ENCODE assay signal across 11 cellular contexts in genomic region chr11:63862923-63863322, GRCh38. TPM values are rescaled to one million over a fixed set of nuclear protein-coding genes. Genes with fewer than 3 reads are reported as not detected.
DNase-seq lines count a peak whose midpoint lies in the region; ATAC-seq and TF ChIP-seq lines count a peak whose summit lies in the region.
"Had no signal": no experiment of that assay in that cellular context is flagged by ENCODE, and none has a peak within 500 bp of the region (broad histone marks: within the 10 kb centered on the region; RNA-seq: fewer than 3 reads in every experiment).

No MANE protein-coding gene starts in this region.

- H3K36me3 Mint-ChIP-seq in CD8-positive, alpha-beta memory T cell: peaks cover 0 to 35% (median 5%) of the 10 kb centered on the region in 3 donors
- peaks cover 11% of the 10 kb centered on the region for H3K36me3 Mint-ChIP-seq in activated naive CD8-positive, alpha-beta T cell treated with anti-CD3 and anti-CD28 coated beads for 36 hours
- H3K36me3 Mint-ChIP-seq in naive B cell: no peaks in the 10 kb centered on the region

- ATAC-seq in naive B cell (ENCODE audit: low read depth in 2 of 2): no peak
- ATAC-seq: K562 had no signal

- H3K27ac Mint-ChIP-seq in CD8-positive, alpha-beta memory T cell: peak overlapping the region; percentile 33 to 89 (median 83)
- peak overlapping the region; percentile 66 for H3K27ac Mint-ChIP-seq in activated naive CD8-positive, alpha-beta T cell treated with anti-CD3 and anti-CD28 coated beads for 36 hours
- peak overlapping the region in 4 of 6 donors; percentile 4 to 78 (median 58) for H3K27ac Mint-ChIP-seq in naive B cell

- H3K9me3 ChIP-seq in CD8-positive, alpha-beta memory T cell (ENCODE audit: low read length): no peaks in the 10 kb centered on the region
- H3K9me3 ChIP-seq in HAP-1: no peaks in the 10 kb centered on the region

- peaks cover 50 to 72% (median 66%) of the 10 kb centered on the region in 3 donors for H3K4me1 Mint-ChIP-seq in CD8-positive, alpha-beta memory T cell
- H3K4me1 Mint-ChIP-seq in activated naive CD8-positive, alpha-beta T cell treated with anti-CD3 and anti-CD28 coated beads for 36 hours: peaks cover 43% of the 10 kb centered on the region
- peaks cover 28 to 63% (median 52%) of the 10 kb centered on the region in 3 donors for H3K4me1 Mint-ChIP-seq in naive B cell

- in situ Hi-C loops in HAP-1 (cut with MboI; ENCODE audit: low sequenced_read_pairs): no loop called here
- in situ Hi-C loops in ACHN (cut with HindIII; ENCODE audit: low pct_ligation_motif_present, low pct_unique_long_range_greater_than_20kb, low sequenced_read_pairs): no loop called here

- peaks cover 47% of the 10 kb centered on the region for H3K4me1 ChIP-seq in CD8-positive, alpha-beta memory T cell (ENCODE audit: insufficient read depth, low read length)
- H3K4me1 ChIP-seq in HAP-1: peaks cover 4% of the 10 kb centered on the region; the same call in 1 of the 2 replicates

- no peak for DNase-seq in CD8-positive, alpha-beta memory T cell
- DNase-seq in NCI-H1417 (lab: John Stamatoyannopoulos, UW) (peak in 2 of 3 experiments; percentile 76 to 91), naive B cell (no peak), ecto neural progenitor cell (ENCODE audit: low spot score) (no peak), GM10266 (ENCODE audit: extremely low spot score) (no peak), HAP-1 (ENCODE audit: low spot score in 2 of 2) (no peak), ACHN (no peak)
- no peak for DNase-seq in activated naive CD8-positive, alpha-beta T cell treated with anti-CD3 and anti-CD28 coated beads for 36 hours
- DNase-seq: kidney glomerular epithelial cell; stimulated activated CD4-positive, alpha-beta T cell treated with anti-CD3 and anti-CD28 coated beads, Interleukin-2, amount 100 ng/mL, for 48 hours had no signal

- H3K4me3 ChIP-seq in CD8-positive, alpha-beta memory T cell (ENCODE audit: low read length): no peak overlapping the region
- no peak overlapping the region for H3K4me3 ChIP-seq in HAP-1
- H3K4me3 ChIP-seq: K562 had no signal

- H3K9me3 Mint-ChIP-seq in CD8-positive, alpha-beta memory T cell: no peaks in the 10 kb centered on the region
- no peaks in the 10 kb centered on the region for H3K9me3 Mint-ChIP-seq in activated naive CD8-positive, alpha-beta T cell treated with anti-CD3 and anti-CD28 coated beads for 36 hours
- no peaks in the 10 kb centered on the region for H3K9me3 Mint-ChIP-seq in naive B cell

- no peak overlapping the region for H3K27ac ChIP-seq in CD8-positive, alpha-beta memory T cell (ENCODE audit: low read depth, low read length)

- H3K27me3 ChIP-seq in CD8-positive, alpha-beta memory T cell (ENCODE audit: insufficient read depth, low read length, poor library complexity, severe bottlenecking): no peaks in the 10 kb centered on the region
- no peaks in the 10 kb centered on the region for H3K27me3 ChIP-seq in HAP-1 (ENCODE audit: low read depth)

- POLR2A ChIA-PET in CD8-positive, alpha-beta memory T cell (lab: Charles Lee): no interaction called here

- no peak for TF ChIP-seq CTCF in GM10266 (IDR thresholded peaks at IDR 0.05; ENCODE audit: control insufficient read depth, insufficient read depth, low read depth, missing control alignments)

- no peaks in the 10 kb centered on the region for H3K27me3 Mint-ChIP-seq in CD8-positive, alpha-beta memory T cell
- H3K27me3 Mint-ChIP-seq in activated naive CD8-positive, alpha-beta T cell treated with anti-CD3 and anti-CD28 coated beads for 36 hours: no peaks in the 10 kb centered on the region
- H3K27me3 Mint-ChIP-seq in naive B cell: no peaks in the 10 kb centered on the region

- CTCF ChIA-PET in CD8-positive, alpha-beta memory T cell (lab: Charles Lee): interaction anchor here (1.1 to 1.9 kb wide), 7 partner anchors 10 to 137 kb away, joined by 3 to 5 read pairs (median 3); no protein-coding TSS in a partner anchor

- no peaks in the 10 kb centered on the region for H3K36me3 ChIP-seq in CD8-positive, alpha-beta memory T cell (ENCODE audit: insufficient read depth, low read length)
- 0 out of 2 replicates have a peak, but pooled peaks cover 4% of the 10 kb centered on the region for H3K36me3 ChIP-seq in HAP-1 (replicated peaks)

- H3K4me3 Mint-ChIP-seq in CD8-positive, alpha-beta memory T cell: peak overlapping the region in 6 of 7 donors; percentile 3 to 78 (median 52)
- H3K4me3 Mint-ChIP-seq in activated naive CD8-positive, alpha-beta T cell treated with anti-CD3 and anti-CD28 coated beads for 36 hours: no peak overlapping the region
- peak overlapping the region in 1 of 8 donors; percentile 9 for H3K4me3 Mint-ChIP-seq in naive B cell

RNA-seq across cellular contexts. Expression of gene MARK2, which starts 24.0 kb away (rescaled TPM):
- 10 to 100 TPM; 34.5 to 38.0 TPM for total RNA-seq in CD8-positive, alpha-beta memory T cell
- 72.5 TPM for polyA plus RNA-seq in CD8-positive, alpha-beta memory T cell
- total RNA-seq in activated naive CD8-positive, alpha-beta T cell treated with anti-CD3 and anti-CD28 coated beads for 36 hours: 10 to 100 TPM; 27.7 to 29.0 TPM
- polyA plus RNA-seq in naive B cell (ENCODE audit: low read depth in 6 of 6): 10 to 100 TPM; 31.0 to 66.8 (median 42.9) TPM

RNA-seq across cellular contexts. Expression of gene SPINDOC, which starts 49.7 kb away (rescaled TPM):
- total RNA-seq in CD8-positive, alpha-beta memory T cell: 10 to 100 TPM; 38.7 to 41.4 TPM
- 1.4 TPM for polyA plus RNA-seq in CD8-positive, alpha-beta memory T cell
- total RNA-seq in activated naive CD8-positive, alpha-beta T cell treated with anti-CD3 and anti-CD28 coated beads for 36 hours: 10 to 100 TPM; 29.3 to 29.5 TPM
- polyA plus RNA-seq in naive B cell (ENCODE audit: low read depth in 6 of 6): under 1 TPM; 0.24 to 0.78 (median 0.60) TPM

RNA-seq across cellular contexts. Expression of gene RCOR2, which starts 54.0 kb away (rescaled TPM):
- under 1 TPM; 0.11 to 0.13 TPM for total RNA-seq in CD8-positive, alpha-beta memory T cell
- not detected for polyA plus RNA-seq in CD8-positive, alpha-beta memory T cell
- under 1 TPM; 0.58 to 0.82 TPM for total RNA-seq in activated naive CD8-positive, alpha-beta T cell treated with anti-CD3 and anti-CD28 coated beads for 36 hours
- not detected for polyA plus RNA-seq in naive B cell (ENCODE audit: low read depth in 6 of 6)

Comparison
In these comparisons a context has a peak if more than half of its experiments do, and no peak if none do; other contexts are left out.
1. DNase-seq: peak in NCI-H1417 (2 of 3); none in CD8-positive, alpha-beta memory T cell (0 of 5), activated naive CD8-positive, alpha-beta T cell treated with anti-CD3 and anti-CD28 coated beads for 36 hours (single experiment), naive B cell (single experiment), ecto neural progenitor cell (single experiment), GM10266 (single experiment), HAP-1 (0 of 2) and ACHN (single experiment).
2. Peak in every context shown above with its lines, with median percentiles within 50 percentile points of each other: H3K27ac Mint-ChIP-seq.